In genomic region chr11:14386895-14387480, GRCh38 we compare ENCODE assay signal across 13 cellular contexts. TPM values are rescaled to one million over a fixed set of nuclear protein-coding genes. Genes with fewer than 3 reads are reported as not detected.
DNase-seq lines count a peak whose midpoint lies in the region; ATAC-seq, FAIRE-seq and TF ChIP-seq lines count a peak whose summit lies in the region.
"Had no signal": no experiment of that assay in that cellular context is flagged by ENCODE, and none has a peak within 500 bp of the region (broad histone marks: within the 10 kb centered on the region; RNA-seq: fewer than 3 reads in every experiment).

No MANE protein-coding gene starts in this region.

- H3K27me3 ChIP-seq in HepG2 (ENCODE audit: control insufficient read depth in 1 of 2, insufficient read depth in 2 of 2, low read length in 2 of 2) (peaks cover 0 to 32% of the 10 kb centered on the region in 2 experiments; a peak in 3 of 5 replicates), right lobe of liver (no peaks in the 10 kb centered on the region)
- H3K27me3 ChIP-seq: stomach had no signal

- H3K4me3 ChIP-seq in HepG2 (replicated peaks in 1 of 3; ENCODE audit: insufficient read depth in 1 of 3, low read depth in 2 of 3, low read length in 3 of 3) (no peak overlapping the region), right lobe of liver (no peak overlapping the region)
- H3K4me3 ChIP-seq: psoas muscle, stomach had no signal

- H3K4me2 ChIP-seq in HepG2 (ENCODE audit: low read depth, low read length): no peak overlapping the region

- in situ Hi-C loops in HepG2 (cut with HindIII; ENCODE audit: extremely low pct_ligation_motif_present, low pct_unique_long_range_greater_than_20kb): no loop called here

- TF ChIP-seq RAD21 in HepG2 (CRISPR knock-in tag; IDR thresholded peaks at IDR 0.05): no peak

- H3K27ac ChIP-seq in HepG2 (ENCODE audit: extremely low read length, insufficient read depth, low read length) (no peak overlapping the region), right lobe of liver (no peak overlapping the region)
- H3K27ac ChIP-seq: psoas muscle, stomach had no signal

- H3K9me3 ChIP-seq in HepG2 (ENCODE audit: low read length) (no peaks in the 10 kb centered on the region), right lobe of liver (no peaks in the 10 kb centered on the region)
- H3K9me3 ChIP-seq: psoas muscle, stomach had no signal

- H4K20me1 ChIP-seq in HepG2 (ENCODE audit: insufficient read depth, low read length): no peaks in the 10 kb centered on the region

- CTCF ChIA-PET in HepG2 (lab: Yijun Ruan, JAX; ENCODE audit: low intra/inter-chr PET ratio, low total read pairs): no interaction called here

- 17% methylated on average over 4 of the region's 4 CpGs for WGBS in HepG2 (ENCODE audit: low lambda C conversion rate)
- 85% methylated on average over 4 of the region's 4 CpGs for WGBS in right lobe of liver (ENCODE audit: insufficient coverage, low coverage, low lambda C conversion rate, missing lambda C conversion rate)

- POLR2A ChIA-PET in HepG2 (lab: Yijun Ruan, JAX): no interaction called here

- TF ChIP-seq POLR2A in HepG2 (IDR thresholded peaks at IDR 0.05; ENCODE audit: insufficient read depth in 1 of 2, low read depth in 2 of 2, low read length in 2 of 2): no peak
- no peak for TF ChIP-seq POLR2A in right lobe of liver (IDR thresholded peaks at IDR 0.05)

- BruUV-seq in HepG2 (replicated peaks; lab: Mats Ljungman, UMichigan): no TSS peak

- intact Hi-C loops in HepG2 (cut with micrococcal nuclease; ENCODE audit: unreplicated experiment) (no loop called here), right lobe of liver (cut with DNase I) (no loop called here)

- H3K79me2 ChIP-seq in HepG2 (ENCODE audit: insufficient read depth, low read length): no peaks in the 10 kb centered on the region

- DNase-seq in HepG2 (ENCODE audit: low spot score) (no peak), right lobe of liver (no peak), cerebellar nuclear complex (lab: John Stamatoyannopoulos, UW) (peak; percentile 18 to 41), iPS-NIHi11 (ENCODE audit: low spot score) (peak; percentile 57), NCI-H510A (lab: John Stamatoyannopoulos, UW) (no peak), 8988T (no peak)
- DNase-seq: CD8-positive, alpha-beta T cell; stomach had no signal

- H3K4me1 ChIP-seq in HepG2 (ENCODE audit: insufficient read depth, low read length) (no peaks in the 10 kb centered on the region), right lobe of liver (peaks cover 0 to 28% (median 0%) of the 10 kb centered on the region in 4 donors)
- H3K4me1 ChIP-seq: psoas muscle had no signal

- no peak for FAIRE-seq in HepG2 (lab: Jason Lieb, UNC)
- FAIRE-seq: endometrium, GM19239 had no signal

- H3K36me3 ChIP-seq in HepG2 (replicated peaks in 1 of 2; ENCODE audit: control insufficient read depth in 1 of 2, insufficient read depth in 2 of 2, low read length in 2 of 2): no peaks in the 10 kb centered on the region
- no peaks in the 10 kb centered on the region for H3K36me3 ChIP-seq in right lobe of liver
- H3K36me3 ChIP-seq: stomach had no signal

- TF ChIP-seq CTCF in HepG2 (CRISPR knock-in tag; IDR thresholded peaks at IDR 0.05) (no peak), right lobe of liver (IDR thresholded peaks at IDR 0.05) (no peak)

- ATAC-seq in HepG2 (no peak), right lobe of liver (no peak), HG02884 (IDR thresholded peaks at IDR 0.05; ENCODE audit: unreplicated experiment) (no peak), GM18858 (IDR thresholded peaks at IDR 0.05; ENCODE audit: unreplicated experiment) (no peak)
- ATAC-seq: CD8-positive, alpha-beta T cell; psoas muscle had no signal

- TF ChIP-seq EP300 in HepG2 (IDR thresholded peaks at IDR 0.05; ENCODE audit: low read depth in 2 of 2, low read length in 2 of 2): no peak
- TF ChIP-seq EP300 in HepG2 (CRISPR knock-in tag; IDR thresholded peaks at IDR 0.05; ENCODE audit: borderline replicate concordance): no peak

- no peak overlapping the region for H2AFZ ChIP-seq in HepG2 (ENCODE audit: low read length)

- no peak overlapping the region for H3K9ac ChIP-seq in HepG2 (ENCODE audit: insufficient read depth, low read depth, low read length)

TF ChIP-seq in HepG2, 621 proteins besides CTCF, POLR2A, EP300 and RAD21:
- TF ChIP-seq ZNF589 (CRISPR knock-in tag; conservative IDR thresholded peaks at IDR 0.05) (no peak), ZNF362 (CRISPR knock-in tag; IDR thresholded peaks at IDR 0.05; ENCODE audit: borderline replicate concordance) (no peak), RFX1 (IDR thresholded peaks at IDR 0.05) (peak; percentile 33; the same call in 1 of the 2 replicates), GPN1 (CRISPR knock-in tag; IDR thresholded peaks at IDR 0.05; ENCODE audit: borderline replicate concordance) (no peak), PAXIP1 (CRISPR knock-in tag; conservative IDR thresholded peaks at IDR 0.05) (no peak)

RNA-seq across cellular contexts. Expression of gene RRAS2, which starts 28.0 kb away (rescaled TPM):
- total RNA-seq in HepG2 (2016; rRNA removed; fragmentation: Illumina TruSeq; extraction: Trizol): 44.1 and 62.9 TPM in 2 replicates
- total RNA-seq in HepG2 (2016; cell fraction: cytosol; rRNA removed; fragmentation: Illumina TruSeq; extraction: Trizol; ENCODE audit: low read depth): 17.9 and 20.2 TPM in 2 replicates
- 44.0 and 58.1 TPM in 2 replicates for total RNA-seq in HepG2 (2016; cell fraction: insoluble cytoplasmic fraction; rRNA removed; fragmentation: Illumina TruSeq; extraction: Trizol)
- 46.2 and 47.5 TPM in 2 replicates for total RNA-seq in HepG2 (2016; cell fraction: membrane; rRNA removed; fragmentation: Illumina TruSeq; extraction: Trizol)
- 21.7 and 27.0 TPM in 2 replicates for total RNA-seq in HepG2 (2016; cell fraction: nucleus; rRNA removed; fragmentation: Illumina TruSeq; extraction: Trizol)
- polyA plus RNA-seq in HepG2 (2011; rRNA removed): 14.7 and 19.0 TPM in 2 replicates
- 9.2 and 13.5 TPM in 2 replicates for polyA plus RNA-seq in HepG2 (2011; cell fraction: cytosol; rRNA removed)
- polyA plus RNA-seq in HepG2 (2011; cell fraction: nucleus; rRNA removed): 4.5 and 5.4 TPM in 2 replicates
- 27.4 and 29.6 TPM in 2 replicates for polyA plus RNA-seq in HepG2 (2012)
- polyA plus RNA-seq in HepG2 (2016; cell fraction: cytosol; fragmentation: Illumina TruSeq; extraction: Trizol; ENCODE audit: low read depth): 14.3 and 16.0 TPM in 2 replicates
- 57.4 and 61.1 TPM in 2 replicates for polyA plus RNA-seq in HepG2 (2016; cell fraction: insoluble cytoplasmic fraction; fragmentation: Illumina TruSeq; extraction: Trizol; ENCODE audit: low read depth)
- 32.5 and 36.1 TPM in 2 replicates for polyA plus RNA-seq in HepG2 (2016; cell fraction: membrane; fragmentation: Illumina TruSeq; extraction: Trizol; ENCODE audit: low read depth)
- polyA plus RNA-seq in HepG2 (2016; cell fraction: nucleus; fragmentation: Illumina TruSeq; extraction: Trizol; ENCODE audit: insufficient read depth, low read depth): 23.4 and 25.5 TPM in 2 replicates
- 4.5 and 6.2 TPM in 2 replicates for polyA minus RNA-seq in HepG2 (2011; rRNA and poly(A)+ RNA removed; ENCODE audit: low replicate concordance)
- polyA minus RNA-seq in HepG2 (2011; cell fraction: cytosol; rRNA and poly(A)+ RNA removed): 24.5 and 25.1 TPM in 2 replicates
- 21.0 and 24.1 TPM in 2 replicates for polyA minus RNA-seq in HepG2 (2011; cell fraction: nucleus; rRNA and poly(A)+ RNA removed)
- total RNA-seq in right lobe of liver: 10 to 100 TPM; 21.0 to 44.8 (median 31.1) TPM

Comparison
In these comparisons a context has a peak if more than half of its experiments do, and no peak if none do; other contexts are left out.
1. DNase-seq: peak in cerebellar nuclear complex (2 of 2) and iPS-NIHi11 (single experiment); none in HepG2 (single experiment), right lobe of liver (0 of 3), NCI-H510A (single experiment) and 8988T (single experiment).